In genomic region chr4:87890748-87891147, GRCh38 we compare ENCODE assay signal across 12 cellular contexts. TPM values are rescaled to one million over a fixed set of nuclear protein-coding genes. Genes with fewer than 3 reads are reported as not detected.
"Had no signal": no experiment of that assay in that cellular context is flagged by ENCODE, and none has a peak within 500 bp of the region (broad histone marks: within the 10 kb centered on the region; RNA-seq: fewer than 3 reads in every experiment).

No MANE protein-coding gene starts in this region.

RNA-seq across cellular contexts. Expression of gene MEPE, which starts 58.0 kb away (rescaled TPM):
- total RNA-seq: activated CD4-positive, alpha-beta T cell treated with anti-CD3 and anti-CD28 coated beads, Interleukin-2, amount 10 ng/mL, durations not matched to agents 24 days and 14 days; activated CD8-positive, alpha-beta memory T cell treated with anti-CD3 and anti-CD28 coated beads for 36 hours; activated CD8-positive, alpha-beta T cell treated with anti-CD3 and anti-CD28 coated beads for 36 hours; activated naive CD8-positive, alpha-beta T cell treated with anti-CD3 and anti-CD28 coated beads for 36 hours; activated T-cell treated with anti-CD3 and anti-CD28 coated beads, Interleukin-2, amount 50 U/mL, for 72 hours; activated T-helper 17 cell treated with anti-CD3 and anti-CD28 coated beads, Interleukin-2, amount 50 U/mL, for 72 hours; aorta; cerebellum; LHCN-M2; PC-3; Peyer's patch; Right ventricle myocardium inferior had no signal
